27 cellular contexts compared by ENCODE assay signal in genomic region chr6:3690506-3690905, GRCh38.
"Had no signal": no experiment of that assay in that cellular context is flagged by ENCODE, and none has a peak within 500 bp of the region (broad histone marks: within the 10 kb centered on the region; RNA-seq: fewer than 3 reads in every experiment).

No MANE protein-coding gene starts in this region.

- DNase-seq: colonic mucosa; cortex of kidney; dorsolateral prefrontal cortex; effector CD4-positive, alpha-beta T cell; effector CD8-positive, alpha-beta T cell; effector memory CD4-positive, alpha-beta T cell; effector memory CD8-positive, alpha-beta T cell; endodermal cell; erythroblast; esophagus squamous epithelium; foreskin fibroblast; foreskin keratinocyte; foreskin melanocyte; gastrocnemius medialis; glutamatergic neuron; head of caudate nucleus; heart left ventricle; heart right ventricle had no signal

- H3K4me1 ChIP-seq: colonic mucosa, esophagus squamous epithelium, foreskin keratinocyte, gastrocnemius medialis, gastroesophageal sphincter, heart left ventricle, heart right ventricle had no signal

- H3K4me3 Mint-ChIP-seq: dendritic cell treated with granulocyte-macrophage colony-stimulating factor and Interleukin-4, amounts not matched to agents 40 ng/mL and 50 ng/mL, for 4 days; effector memory CD8-positive, alpha-beta T cell; endodermal cell had no signal

- H3K9me3 ChIP-seq: colonic mucosa, esophagus squamous epithelium, gastrocnemius medialis, gastroesophageal sphincter, heart left ventricle had no signal

- H3K27ac Mint-ChIP-seq: dendritic cell treated with granulocyte-macrophage colony-stimulating factor and Interleukin-4, amounts not matched to agents 40 ng/mL and 50 ng/mL, for 4 days; effector memory CD8-positive, alpha-beta T cell; endodermal cell had no signal

- H3K4me2 ChIP-seq: hepatocyte had no signal

- H3K27ac ChIP-seq: colonic mucosa, coronary artery, dorsolateral prefrontal cortex, epithelial cell of prostate, esophagus squamous epithelium, foreskin keratinocyte, gastrocnemius medialis, gastroesophageal sphincter, heart left ventricle, heart right ventricle, hepatocyte had no signal

- FAIRE-seq: colon, endometrium, frontal cortex had no signal

- H3K27me3 ChIP-seq: colonic mucosa, dorsolateral prefrontal cortex, esophagus squamous epithelium, gastrocnemius medialis, gastroesophageal sphincter, heart left ventricle, heart right ventricle, hepatocyte had no signal

- H3K79me2 ChIP-seq: hepatocyte had no signal

- H3K4me3 ChIP-seq: colonic mucosa, coronary artery, dorsolateral prefrontal cortex, esophagus squamous epithelium, gastrocnemius medialis, gastroesophageal sphincter, heart left ventricle, heart right ventricle, hepatocyte had no signal

- H3K36me3 ChIP-seq: colonic mucosa, esophagus squamous epithelium, gastrocnemius medialis, gastroesophageal sphincter, heart left ventricle, heart right ventricle had no signal

- ATAC-seq: effector memory CD8-positive, alpha-beta T cell; esophagus mucosa; foreskin keratinocyte; gastrocnemius medialis; gastroesophageal sphincter; heart left ventricle; heart right ventricle had no signal

- H2AFZ ChIP-seq: hepatocyte had no signal
